ENCODE assay signal across 11 cellular contexts in genomic region chr7:157405914-157406810, GRCh38.
A peak's percentile ranks its signal among the peaks of the same experiment; 100 is the strongest.
DNase-seq lines count a peak whose midpoint lies in the region; ATAC-seq, FAIRE-seq and TF ChIP-seq lines count a peak whose summit lies in the region.
"Had no signal": no experiment of that assay in that cellular context is flagged by ENCODE, and none has a peak within 500 bp of the region (broad histone marks: within the 10 kb centered on the region; RNA-seq: fewer than 3 reads in every experiment).

No MANE protein-coding gene starts in this region.

- ATAC-seq in esophagus mucosa (peak; percentile 1), GM18498 (IDR thresholded peaks at IDR 0.05; ENCODE audit: unreplicated experiment) (no peak), GM21528 (IDR thresholded peaks at IDR 0.05; ENCODE audit: low FRiP score, unreplicated experiment) (no peak)
- ATAC-seq: activated CD8-positive, alpha-beta T cell treated with anti-CD3 and anti-CD28 coated beads, Interleukin-2, amount 10 ng/mL, durations not matched to agents 7 days and 5 days had no signal

- H3K27me3 Mint-ChIP-seq in osteocyte (ENCODE audit: unreplicated experiment) (no peaks in the 10 kb centered on the region), CD14-positive monocyte (ENCODE audit: low read depth in 3 of 3) (peaks cover 0 to 7% (median 0%) of the 10 kb centered on the region in 3 donors)

- no peak for FAIRE-seq in GM12892 (lab: Jason Lieb, UNC)

- peaks cover 10% of the 10 kb centered on the region for H3K4me1 Mint-ChIP-seq in osteocyte (ENCODE audit: unreplicated experiment)
- peaks cover 28% of the 10 kb centered on the region for H3K4me1 Mint-ChIP-seq in CD14-positive monocyte

- H3K27ac Mint-ChIP-seq in osteocyte (ENCODE audit: unreplicated experiment) (no peak overlapping the region), CD14-positive monocyte (peak overlapping the region in 1 of 7 donors; percentile 25)

- H3K36me3 Mint-ChIP-seq in osteocyte (ENCODE audit: unreplicated experiment) (peaks cover 16% of the 10 kb centered on the region), CD14-positive monocyte (peaks cover 37 to 59% of the 10 kb centered on the region in 2 donors)

- TF ChIP-seq POLR2A in NB4 (IDR thresholded peaks at IDR 0.05; ENCODE audit: extremely low read depth, insufficient read length), result no peak
- TF ChIP-seq POLR2A in GM12892 (IDR thresholded peaks at IDR 0.05; ENCODE audit: low read depth, low read length), result no peak

- peak; percentile 43 for TF ChIP-seq CTCF in NB4 (IDR thresholded peaks at IDR 0.05; ENCODE audit: low read depth, low read length)
- peak; percentile 16 for TF ChIP-seq CTCF in osteocyte (IDR thresholded peaks at IDR 0.05)
- no peak for TF ChIP-seq CTCF in CD14-positive monocyte (IDR thresholded peaks at IDR 0.05)

- DNase-seq in D341Med (ENCODE audit: low spot score), result peak; percentile 52
- peak; percentile 59 for DNase-seq in NB4 (ENCODE audit: low read depth)
- DNase-seq in osteocyte (ENCODE audit: extremely low spot score, unreplicated experiment), result no peak
- no peak for DNase-seq in GM12892 (ENCODE audit: insufficient read length)
- DNase-seq in CD14-positive monocyte (ENCODE audit: low spot score), result no peak
- DNase-seq: activated CD8-positive, alpha-beta T cell treated with anti-CD3 and anti-CD28 coated beads, Interleukin-2, amount 10 ng/mL, durations not matched to agents 7 days and 5 days; NCI-H524 treated with DMSO at 0.1 percent for 48 hours; nephron progenitor cell had no signal

- H3K9me3 Mint-ChIP-seq in osteocyte (ENCODE audit: unreplicated experiment) (no peaks in the 10 kb centered on the region), CD14-positive monocyte (peaks cover 0 to 4% (median 0%) of the 10 kb centered on the region in 7 donors)
- H3K9me3 Mint-ChIP-seq: nephron progenitor cell had no signal

- intact Hi-C loops in CD14-positive monocyte (cut with micrococcal nuclease), result no loop called here

- no peak overlapping the region for H3K4me3 ChIP-seq in NB4 (ENCODE audit: low read depth, low read length)

- H3K4me3 Mint-ChIP-seq in osteocyte (ENCODE audit: unreplicated experiment) (no peak overlapping the region), CD14-positive monocyte (no peak overlapping the region)
- H3K4me3 Mint-ChIP-seq: activated CD8-positive, alpha-beta T cell treated with anti-CD3 and anti-CD28 coated beads, Interleukin-2, amount 10 ng/mL, durations not matched to agents 7 days and 5 days; nephron progenitor cell had no signal

Comparison
In these comparisons a context has a peak if more than half of its experiments do, and no peak if none do; other contexts are left out.
1. DNase-seq: peak in D341Med (single experiment) and NB4 (single experiment); none in osteocyte (single experiment), GM12892 (single experiment) and CD14-positive monocyte (single experiment).